Comparison of ENCODE assay signal across 19 cellular contexts in the genomic region with DNA sequence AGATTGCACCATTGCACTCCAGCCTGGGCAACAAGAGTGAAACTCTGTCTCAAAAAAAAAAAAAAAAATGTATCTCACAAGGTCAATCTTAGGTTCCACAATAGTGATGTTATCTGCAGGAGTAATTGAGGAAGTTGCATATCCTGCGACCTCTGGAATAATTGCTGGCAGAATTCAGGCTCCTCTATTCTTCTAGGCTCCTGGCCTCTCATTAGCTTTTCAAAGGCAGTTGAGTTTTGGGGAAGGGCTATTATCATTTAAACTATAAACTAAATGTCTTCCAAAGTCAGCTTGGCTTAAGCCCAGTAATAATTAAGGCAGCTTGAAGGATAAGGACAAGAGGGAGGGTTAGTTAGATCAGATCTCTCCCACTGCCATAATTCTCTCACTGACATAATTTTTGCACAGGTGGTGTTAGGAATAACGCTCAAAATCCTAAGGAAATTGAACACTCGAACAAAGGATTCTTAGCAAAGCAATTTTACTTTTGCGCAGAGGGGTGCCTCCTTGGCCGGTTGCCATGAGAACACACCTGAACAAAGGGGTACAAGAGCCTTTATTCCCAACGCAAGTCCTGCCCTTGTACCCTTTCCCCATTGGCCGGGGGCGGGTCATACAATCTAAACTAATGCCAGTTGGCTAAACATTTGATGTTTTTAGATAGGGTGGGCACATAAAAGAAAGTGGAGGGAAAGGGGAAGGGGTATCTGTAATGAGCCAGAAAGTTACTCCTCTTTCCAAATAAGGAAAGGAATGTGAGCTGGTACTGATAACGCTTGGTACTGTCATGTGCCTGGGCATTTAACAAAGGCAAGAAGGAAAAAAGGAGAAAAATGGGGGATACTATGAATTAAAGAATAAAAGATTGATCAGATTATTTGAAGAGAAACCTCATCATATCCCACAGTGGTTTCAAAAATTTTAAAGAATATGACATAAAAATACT.
"Had no signal": no experiment of that assay in that cellular context is flagged by ENCODE, and none has a peak within 500 bp of the region (broad histone marks: within the 10 kb centered on the region; RNA-seq: fewer than 3 reads in every experiment).

No MANE protein-coding gene starts in this region.

- H3K9me3 ChIP-seq: sigmoid colon, stomach, testis, upper lobe of right lung had no signal

- H3K27ac ChIP-seq: sigmoid colon, stomach, testis, upper lobe of right lung had no signal

- H3K36me3 Mint-ChIP-seq: natural killer cell treated with Interleukin-12 subunit alpha and Interleukin-12 subunit beta and Interleukin-15 and Interleukin-18, amount 100 ng/mL, for 72 hours; T-cell had no signal

- FAIRE-seq: astrocyte, bronchial epithelial cell, frontal cortex had no signal

- H3K36me3 ChIP-seq: sigmoid colon, stomach, upper lobe of right lung had no signal

- H3K9me3 Mint-ChIP-seq: activated naive CD4-positive, alpha-beta T cell treated with anti-CD3 and anti-CD28 coated beads for 36 hours; activated T-helper 2 cell treated with anti-CD3 and anti-CD28 coated beads, Interferon-gamma antibody, Interleukin-2, Interleukin-4, amounts not matched to agents 10 μg/mL and 5 μg/mL and 100 μg/mL, durations not matched to agents 14 hours and 24 hours and 36 hours; effector memory CD8-positive, alpha-beta T cell; T-cell had no signal

- H3K27ac Mint-ChIP-seq: activated naive CD4-positive, alpha-beta T cell treated with anti-CD3 and anti-CD28 coated beads for 36 hours; activated T-helper 2 cell treated with anti-CD3 and anti-CD28 coated beads, Interferon-gamma antibody, Interleukin-2, Interleukin-4, amounts not matched to agents 10 μg/mL and 5 μg/mL and 100 μg/mL, durations not matched to agents 14 hours and 24 hours and 36 hours; effector memory CD8-positive, alpha-beta T cell; natural killer cell treated with Interleukin-12 subunit alpha and Interleukin-12 subunit beta and Interleukin-15 and Interleukin-18, amount 100 ng/mL, for 72 hours; T-cell had no signal

- ATAC-seq: effector memory CD8-positive, alpha-beta T cell; natural killer cell treated with Interleukin-12 subunit alpha and Interleukin-12 subunit beta and Interleukin-15 and Interleukin-18, amount 100 ng/mL, for 72 hours; T-cell; upper lobe of right lung had no signal

- DNase-seq: activated CD4-positive, alpha-beta T cell treated with anti-CD3 and anti-CD28 coated beads for 1 hour; activated CD4-positive, alpha-beta T cell treated with anti-CD3 and anti-CD28 coated beads, Interleukin-2, amount 50 U/mL, for 4 hours; activated naive CD4-positive, alpha-beta T cell treated with anti-CD3 and anti-CD28 coated beads for 36 hours; activated T-cell treated with anti-CD3 and anti-CD28 coated beads for 4 hours; dermis blood vessel endothelial cell; effector memory CD8-positive, alpha-beta T cell; head of caudate nucleus; sigmoid colon; stimulated activated CD4-positive, alpha-beta T cell treated with anti-CD3 and anti-CD28 coated beads, Interleukin-1b, Interleukin-23, amount 100 ng/mL, for 48 hours; stomach; T-cell; T1000; testis; upper lobe of right lung had no signal

- H3K4me1 ChIP-seq: sigmoid colon, stomach, testis, upper lobe of right lung had no signal

- H3K4me3 Mint-ChIP-seq: activated naive CD4-positive, alpha-beta T cell treated with anti-CD3 and anti-CD28 coated beads for 36 hours; effector memory CD8-positive, alpha-beta T cell; natural killer cell treated with Interleukin-12 subunit alpha and Interleukin-12 subunit beta and Interleukin-15 and Interleukin-18, amount 100 ng/mL, for 72 hours; T-cell had no signal

- H3K4me3 ChIP-seq: sigmoid colon, stomach, testis, upper lobe of right lung had no signal

- H3K27me3 ChIP-seq: sigmoid colon, stomach, testis, upper lobe of right lung had no signal

- H3K4me1 Mint-ChIP-seq: T-cell had no signal
